Comparison of ENCODE assay signal across 6 cellular contexts in genomic region chr12:115519359-115519758, GRCh38.
"Had no signal": no experiment of that assay in that cellular context is flagged by ENCODE, and none has a peak within 500 bp of the region (broad histone marks: within the 10 kb centered on the region; RNA-seq: fewer than 3 reads in every experiment).

No MANE protein-coding gene starts in this region.

- H3K4me3 ChIP-seq: K562 had no signal

- ATAC-seq: K562 had no signal

- DNase-seq: GOT3, H9, HCEC 1CT, IMR-90, KG1 had no signal

- H3K4me3 Mint-ChIP-seq: H9 had no signal
